ENCODE assay signal across 13 cellular contexts in genomic region chr5:12277504-12278192, GRCh38.
DNase-seq lines count a peak whose midpoint lies in the region; ATAC-seq and TF ChIP-seq lines count a peak whose summit lies in the region.
"Had no signal": no experiment of that assay in that cellular context is flagged by ENCODE, and none has a peak within 500 bp of the region (broad histone marks: within the 10 kb centered on the region; RNA-seq: fewer than 3 reads in every experiment).

No MANE protein-coding gene starts in this region.

- ATAC-seq in CD8-positive, alpha-beta T cell: peak; percentile 40
- peak; percentile 93 for ATAC-seq in HG02588 (IDR thresholded peaks at IDR 0.05; ENCODE audit: unreplicated experiment)
- peak; percentile 82 for ATAC-seq in HG03175 (IDR thresholded peaks at IDR 0.05; ENCODE audit: unreplicated experiment)
- ATAC-seq: A549, T-helper 17 cell had no signal

- H3K27me3 ChIP-seq in CD8-positive, alpha-beta T cell (ENCODE audit: insufficient read depth, low read length): no peaks in the 10 kb centered on the region

- no peak overlapping the region for H3K4me3 ChIP-seq in CD8-positive, alpha-beta T cell (ENCODE audit: low read depth, low read length)
- H3K4me3 ChIP-seq: A549 had no signal

- H3K9me3 ChIP-seq in CD8-positive, alpha-beta T cell (ENCODE audit: low read length): no peaks in the 10 kb centered on the region
- H3K9me3 ChIP-seq: A549 had no signal

- H3K27ac ChIP-seq in CD8-positive, alpha-beta T cell (ENCODE audit: low read depth, low read length): no peak overlapping the region
- H3K27ac ChIP-seq: A549 had no signal

- no peak for DNase-seq in CD8-positive, alpha-beta T cell
- peak; percentile 0 for DNase-seq in GM19238 (ENCODE audit: insufficient read length, low spot score)
- DNase-seq in RPMI8226: no peak
- no peak for DNase-seq in activated CD4-positive, alpha-beta T cell treated with anti-CD3 and anti-CD28 coated beads for 1 hour
- DNase-seq in NCI-H128 (lab: John Stamatoyannopoulos, UW; ENCODE audit: unreplicated experiment): no peak
- DNase-seq in ACHN: no peak
- DNase-seq: activated naive CD8-positive, alpha-beta T cell treated with anti-CD3 and anti-CD28 coated beads for 36 hours; MV-4-11; stimulated activated CD4-positive, alpha-beta T cell treated with anti-CD3 and anti-CD28 coated beads, Interleukin-4, amount 100 ng/mL, for 24 hours; T-helper 17 cell had no signal

- intact Hi-C loops in CD8-positive, alpha-beta T cell (cut with DNase I, micrococcal nuclease): no loop called here

- H3K4me1 Mint-ChIP-seq in CD8-positive, alpha-beta T cell (ENCODE audit: low read depth): peaks cover 2% of the 10 kb centered on the region
- H3K4me1 Mint-ChIP-seq: activated naive CD8-positive, alpha-beta T cell treated with anti-CD3 and anti-CD28 coated beads for 36 hours; T-helper 17 cell had no signal

- H3K36me3 Mint-ChIP-seq in CD8-positive, alpha-beta T cell: no peaks in the 10 kb centered on the region
- H3K36me3 Mint-ChIP-seq: activated naive CD8-positive, alpha-beta T cell treated with anti-CD3 and anti-CD28 coated beads for 36 hours had no signal

- H3K36me3 ChIP-seq in CD8-positive, alpha-beta T cell (ENCODE audit: insufficient read depth, low read length): no peaks in the 10 kb centered on the region

- H3K4me3 Mint-ChIP-seq in CD8-positive, alpha-beta T cell: no peak overlapping the region
- H3K4me3 Mint-ChIP-seq: activated naive CD8-positive, alpha-beta T cell treated with anti-CD3 and anti-CD28 coated beads for 36 hours; T-helper 17 cell had no signal

- TF ChIP-seq CTCF in CD8-positive, alpha-beta T cell (IDR thresholded peaks at IDR 0.05): no peak

- no peak overlapping the region for H3K27ac Mint-ChIP-seq in CD8-positive, alpha-beta T cell
- H3K27ac Mint-ChIP-seq: activated naive CD8-positive, alpha-beta T cell treated with anti-CD3 and anti-CD28 coated beads for 36 hours; T-helper 17 cell had no signal

- CTCF ChIA-PET in CD8-positive, alpha-beta T cell (lab: Charles Lee): no interaction called here

- POLR2A ChIA-PET in CD8-positive, alpha-beta T cell (lab: Charles Lee): no interaction called here

- H3K4me1 ChIP-seq in CD8-positive, alpha-beta T cell (ENCODE audit: insufficient read depth, low read length): no peaks in the 10 kb centered on the region
- H3K4me1 ChIP-seq: A549 had no signal

- in situ Hi-C loops in ACHN (cut with HindIII; ENCODE audit: low pct_ligation_motif_present, low pct_unique_long_range_greater_than_20kb, low sequenced_read_pairs): no loop called here

- peaks cover 11% of the 10 kb centered on the region for H3K9me3 Mint-ChIP-seq in CD8-positive, alpha-beta T cell

- H3K27me3 Mint-ChIP-seq in CD8-positive, alpha-beta T cell (ENCODE audit: low read depth): no peaks in the 10 kb centered on the region
- H3K27me3 Mint-ChIP-seq: activated naive CD8-positive, alpha-beta T cell treated with anti-CD3 and anti-CD28 coated beads for 36 hours; T-helper 17 cell had no signal

Comparison
In these comparisons a context has a peak if more than half of its experiments do, and no peak if none do; other contexts are left out.
1. ATAC-seq: peak in every context shown above with its lines; median percentile 93 in HG02588; 82 in HG03175; 40 in CD8-positive, alpha-beta T cell.